In genomic region chr19:36072081-36072480, GRCh38 we compare ENCODE assay signal across 31 cellular contexts. TPM values are rescaled to one million over a fixed set of nuclear protein-coding genes. Genes with fewer than 3 reads are reported as not detected.
DNase-seq lines count a peak whose midpoint lies in the region; ATAC-seq, FAIRE-seq and TF ChIP-seq lines count a peak whose summit lies in the region.
"Had no signal": no experiment of that assay in that cellular context is flagged by ENCODE, and none has a peak within 500 bp of the region (broad histone marks: within the 10 kb centered on the region; RNA-seq: fewer than 3 reads in every experiment).

No MANE protein-coding gene starts in this region.

- intact Hi-C loops in activated CD4-positive, alpha-beta memory T cell treated with anti-CD3 and anti-CD28 coated beads for 36 hours (cut with micrococcal nuclease): no loop called here

- no peaks in the 10 kb centered on the region for H3K27me3 ChIP-seq in astrocyte (ENCODE audit: insufficient read depth, low read length)
- H3K27me3 ChIP-seq: BE2C; BLaER1 treated with 17β-estradiol and CSF1 and Interleukin-3, amounts not matched to agents 10 nM and 100 nM had no signal

- peaks cover 56% of the 10 kb centered on the region for H3K36me3 Mint-ChIP-seq in activated CD4-positive, alpha-beta memory T cell treated with anti-CD3 and anti-CD28 coated beads, Interleukin-2, amount 10 ng/mL, durations not matched to agents 7 days and 5 days (ENCODE audit: low read depth)
- H3K36me3 Mint-ChIP-seq in activated CD4-positive, alpha-beta memory T cell treated with anti-CD3 and anti-CD28 coated beads for 36 hours: peaks cover 31% of the 10 kb centered on the region
- H3K36me3 Mint-ChIP-seq in astrocyte (ENCODE audit: low read depth, unreplicated experiment): peaks cover 15% of the 10 kb centered on the region
- H3K36me3 Mint-ChIP-seq in neural crest cell (ENCODE audit: low read depth): peaks cover 27% of the 10 kb centered on the region

- no peak for DNase-seq in activated CD4-positive, alpha-beta memory T cell treated with anti-CD3 and anti-CD28 coated beads, Interleukin-2, amount 10 ng/mL, durations not matched to agents 7 days and 5 days
- DNase-seq in activated CD4-positive, alpha-beta memory T cell treated with anti-CD3 and anti-CD28 coated beads for 36 hours: no peak
- DNase-seq in astrocyte (ENCODE audit: low read depth): no peak
- no peak for DNase-seq in neural crest cell (ENCODE audit: low read depth, low spot score)
- no peak for DNase-seq in SK-N-DZ (ENCODE audit: low spot score)
- DNase-seq in putamen (ENCODE audit: low spot score): no peak
- DNase-seq: ACHN; AML-193; BE2C; Calu3; CD4-positive, alpha-beta T cell; CD8-positive, alpha-beta memory T cell; DMS53; DMS79 treated with DMSO at 0.1 percent for 48 hours; GF-D8; H9; HFFc6 had no signal

- H3K4me3 Mint-ChIP-seq in activated CD4-positive, alpha-beta memory T cell treated with anti-CD3 and anti-CD28 coated beads, Interleukin-2, amount 10 ng/mL, durations not matched to agents 7 days and 5 days: no peak overlapping the region
- no peak overlapping the region for H3K4me3 Mint-ChIP-seq in activated CD4-positive, alpha-beta memory T cell treated with anti-CD3 and anti-CD28 coated beads for 36 hours
- H3K4me3 Mint-ChIP-seq in astrocyte (ENCODE audit: unreplicated experiment) (no peak overlapping the region), neural crest cell (no peak overlapping the region)
- H3K4me3 Mint-ChIP-seq: CD14-positive monocyte; CD4-positive, alpha-beta T cell; CD8-positive, alpha-beta memory T cell; GM23338; H9; HFFc6 had no signal

- no peaks in the 10 kb centered on the region for H3K79me2 ChIP-seq in astrocyte (ENCODE audit: insufficient read depth, low read length)

- H3K4me1 ChIP-seq in HEK293 (ENCODE audit: control insufficient read depth, insufficient read depth, low read length) (peaks cover 31% of the 10 kb centered on the region), astrocyte (ENCODE audit: insufficient read depth, low read length) (peaks cover 9% of the 10 kb centered on the region)
- H3K4me1 ChIP-seq: BLaER1 treated with 17β-estradiol and CSF1 and Interleukin-3, amounts not matched to agents 10 nM and 100 nM had no signal

- H3K9me3 ChIP-seq in HEK293 (ENCODE audit: control insufficient read depth, insufficient read depth, low read depth, low read length): no peaks in the 10 kb centered on the region
- H3K9me3 ChIP-seq in astrocyte (ENCODE audit: insufficient read depth, low read depth, low read length): no peaks in the 10 kb centered on the region
- H3K9me3 ChIP-seq: BE2C had no signal

- H3K9ac ChIP-seq in astrocyte (ENCODE audit: low read length): no peak overlapping the region

- no peak overlapping the region for H2AFZ ChIP-seq in astrocyte (ENCODE audit: low read depth, low read length)
- H2AFZ ChIP-seq: GM23338 had no signal

- no peaks in the 10 kb centered on the region for H3K9me3 Mint-ChIP-seq in activated CD4-positive, alpha-beta memory T cell treated with anti-CD3 and anti-CD28 coated beads, Interleukin-2, amount 10 ng/mL, durations not matched to agents 7 days and 5 days
- H3K9me3 Mint-ChIP-seq in activated CD4-positive, alpha-beta memory T cell treated with anti-CD3 and anti-CD28 coated beads for 36 hours: no peaks in the 10 kb centered on the region
- H3K9me3 Mint-ChIP-seq in astrocyte (ENCODE audit: unreplicated experiment): no peaks in the 10 kb centered on the region
- H3K9me3 Mint-ChIP-seq in neural crest cell: peaks cover 2% of the 10 kb centered on the region
- H3K9me3 Mint-ChIP-seq: CD4-positive, alpha-beta T cell; CD8-positive, alpha-beta memory T cell; HFFc6 had no signal

- H3K27me3 Mint-ChIP-seq in activated CD4-positive, alpha-beta memory T cell treated with anti-CD3 and anti-CD28 coated beads, Interleukin-2, amount 10 ng/mL, durations not matched to agents 7 days and 5 days: no peaks in the 10 kb centered on the region
- no peaks in the 10 kb centered on the region for H3K27me3 Mint-ChIP-seq in activated CD4-positive, alpha-beta memory T cell treated with anti-CD3 and anti-CD28 coated beads for 36 hours
- H3K27me3 Mint-ChIP-seq in astrocyte (ENCODE audit: low read depth, unreplicated experiment): peaks cover 5% of the 10 kb centered on the region
- H3K27me3 Mint-ChIP-seq in neural crest cell (ENCODE audit: low read depth): no peaks in the 10 kb centered on the region
- H3K27me3 Mint-ChIP-seq: CD4-positive, alpha-beta T cell; CD8-positive, alpha-beta memory T cell had no signal

- TF ChIP-seq CTCF in HEK293 (tag by site-specific recombination; IDR thresholded peaks at IDR 0.05): no peak
- no peak for TF ChIP-seq CTCF in astrocyte (IDR thresholded peaks at IDR 0.05; ENCODE audit: insufficient read depth, low read depth, low read length)
- no peak for TF ChIP-seq CTCF in neural crest cell (conservative IDR thresholded peaks at IDR 0.05)

- no peak for ATAC-seq in GM19455 (IDR thresholded peaks at IDR 0.05; ENCODE audit: unreplicated experiment)
- ATAC-seq: GM23338, HCT116 had no signal

- no peaks in the 10 kb centered on the region for H3K4me1 Mint-ChIP-seq in activated CD4-positive, alpha-beta memory T cell treated with anti-CD3 and anti-CD28 coated beads, Interleukin-2, amount 10 ng/mL, durations not matched to agents 7 days and 5 days
- no peaks in the 10 kb centered on the region for H3K4me1 Mint-ChIP-seq in activated CD4-positive, alpha-beta memory T cell treated with anti-CD3 and anti-CD28 coated beads for 36 hours (ENCODE audit: low read depth)
- H3K4me1 Mint-ChIP-seq in astrocyte (ENCODE audit: low read depth, unreplicated experiment) (no peaks in the 10 kb centered on the region), neural crest cell (no peaks in the 10 kb centered on the region)
- H3K4me1 Mint-ChIP-seq: CD14-positive monocyte; CD8-positive, alpha-beta memory T cell; GM23338; H9 had no signal

- no peak overlapping the region for H3K4me2 ChIP-seq in astrocyte (ENCODE audit: low read length)
- H3K4me2 ChIP-seq: BLaER1 treated with 17β-estradiol and CSF1 and Interleukin-3, amounts not matched to agents 10 nM and 100 nM; GM23338 had no signal

- CTCF ChIA-PET in activated CD4-positive, alpha-beta memory T cell treated with anti-CD3 and anti-CD28 coated beads, Interleukin-2, amount 10 ng/mL, durations not matched to agents 7 days and 5 days (lab: Charles Lee): no interaction called here
- CTCF ChIA-PET in activated CD4-positive, alpha-beta memory T cell treated with anti-CD3 and anti-CD28 coated beads for 36 hours (lab: Charles Lee): no interaction called here
- CTCF ChIA-PET in HEK293 (lab: Yijun Ruan, JAX): interaction anchor here (0.6 to 4.2 kb wide), 6 partner anchors 8 to 150 kb away, joined by 3 to 42 read pairs (median 6); no protein-coding TSS in a partner anchor

- H3K27ac ChIP-seq in HEK293 (ENCODE audit: extremely low read depth, low read depth, low read length) (peak overlapping the region; percentile 90; the same call in 1 of the 2 replicates), astrocyte (ENCODE audit: low read depth, low read length) (no peak overlapping the region)
- H3K27ac ChIP-seq: 22Rv1; BLaER1 treated with 17β-estradiol and CSF1 and Interleukin-3, amounts not matched to agents 10 nM and 100 nM had no signal

- peak overlapping the region; percentile 26 for H3K27ac Mint-ChIP-seq in activated CD4-positive, alpha-beta memory T cell treated with anti-CD3 and anti-CD28 coated beads, Interleukin-2, amount 10 ng/mL, durations not matched to agents 7 days and 5 days
- no peak overlapping the region for H3K27ac Mint-ChIP-seq in activated CD4-positive, alpha-beta memory T cell treated with anti-CD3 and anti-CD28 coated beads for 36 hours
- H3K27ac Mint-ChIP-seq in astrocyte (ENCODE audit: unreplicated experiment) (peak overlapping the region; percentile 66), neural crest cell (ENCODE audit: unreplicated experiment) (peak overlapping the region; percentile 78)
- H3K27ac Mint-ChIP-seq: CD4-positive, alpha-beta T cell; GM23338; HFFc6 had no signal

- H3K4me3 ChIP-seq in HEK293 (ENCODE audit: low read depth, low read length) (no peak overlapping the region), astrocyte (ENCODE audit: insufficient read depth, low read depth, low read length) (no peak overlapping the region)
- H3K4me3 ChIP-seq: BLaER1 treated with 17β-estradiol and CSF1 and Interleukin-3, amounts not matched to agents 10 nM and 100 nM; GM23338 had no signal

- peaks cover 41% of the 10 kb centered on the region for H4K20me1 ChIP-seq in astrocyte (ENCODE audit: insufficient read depth, low read length)

- POLR2A ChIA-PET in activated CD4-positive, alpha-beta memory T cell treated with anti-CD3 and anti-CD28 coated beads, Interleukin-2, amount 10 ng/mL, durations not matched to agents 7 days and 5 days (lab: Charles Lee): no interaction called here
- POLR2A ChIA-PET in activated CD4-positive, alpha-beta memory T cell treated with anti-CD3 and anti-CD28 coated beads for 36 hours (lab: Charles Lee): no interaction called here
- POLR2A ChIA-PET in HEK293 (lab: Yijun Ruan, JAX): interaction anchor here (0.9 to 4.4 kb wide), 3 partner anchors 11 to 43 kb away, joined by 3 to 41 read pairs (median 18); partner anchors contain the start of genes POLR2I, TBCB, THAP8 and WDR62

- no peak for FAIRE-seq in astrocyte (lab: Jason Lieb, UNC)
- FAIRE-seq: A204.1, GM12891, GM18507, GM19239 had no signal

- H3K36me3 ChIP-seq in HEK293 (ENCODE audit: control insufficient read depth in 2 of 2, insufficient read depth in 1 of 2, low read length in 2 of 2) (peaks cover 75 to 77% of the 10 kb centered on the region in 2 experiments), astrocyte (ENCODE audit: insufficient read depth, low read length) (peaks cover 4% of the 10 kb centered on the region)

RNA-seq across cellular contexts. Expression of gene WDR62, which starts 17.4 kb away (rescaled TPM):
- 10 to 100 TPM; 24.1 to 25.0 TPM for total RNA-seq in activated CD4-positive, alpha-beta memory T cell treated with anti-CD3 and anti-CD28 coated beads, Interleukin-2, amount 10 ng/mL, durations not matched to agents 7 days and 5 days
- 10 to 100 TPM; 16.8 to 17.7 TPM for total RNA-seq in activated CD4-positive, alpha-beta memory T cell treated with anti-CD3 and anti-CD28 coated beads for 36 hours
- total RNA-seq in astrocyte: 1.1 and 2.4 TPM in 2 replicates
- total RNA-seq in neural crest cell: 34.2 and 35.3 TPM in 2 replicates
- polyA plus RNA-seq in SK-N-DZ (2014; cell fraction: cytosol; rRNA removed): 15.4 and 17.7 TPM in 2 replicates
- 39.7 and 56.5 TPM in 2 replicates for polyA plus RNA-seq in SK-N-DZ (2014; cell fraction: nucleus; rRNA removed)

RNA-seq across cellular contexts. Expression of gene THAP8, which starts 18.0 kb away (rescaled TPM):
- total RNA-seq in activated CD4-positive, alpha-beta memory T cell treated with anti-CD3 and anti-CD28 coated beads, Interleukin-2, amount 10 ng/mL, durations not matched to agents 7 days and 5 days: 1 to 10 TPM; 5.7 TPM
- total RNA-seq in activated CD4-positive, alpha-beta memory T cell treated with anti-CD3 and anti-CD28 coated beads for 36 hours: 1 to 10 TPM; 2.1 to 2.2 TPM
- 5.0 and 6.0 TPM in 2 replicates for total RNA-seq in astrocyte
- 9.4 and 9.8 TPM in 2 replicates for total RNA-seq in neural crest cell
- polyA plus RNA-seq in SK-N-DZ (2014; cell fraction: cytosol; rRNA removed): 8.6 and 8.7 TPM in 2 replicates
- polyA plus RNA-seq in SK-N-DZ (2014; cell fraction: nucleus; rRNA removed): 1.1 and 2.1 TPM in 2 replicates

RNA-seq across cellular contexts. Expression of gene OVOL3, which starts 38.9 kb away (rescaled TPM):
- not detected for total RNA-seq in activated CD4-positive, alpha-beta memory T cell treated with anti-CD3 and anti-CD28 coated beads, Interleukin-2, amount 10 ng/mL, durations not matched to agents 7 days and 5 days
- not detected for total RNA-seq in activated CD4-positive, alpha-beta memory T cell treated with anti-CD3 and anti-CD28 coated beads for 36 hours
- not detected in 2 replicates for total RNA-seq in astrocyte
- not detected in 2 replicates for total RNA-seq in neural crest cell
- polyA plus RNA-seq in SK-N-DZ (2014; cell fraction: cytosol; rRNA removed): 0.30 TPM in 1 of 2 replicates, not detected in the other
- 0.71 TPM in 1 of 2 replicates, not detected in the other for polyA plus RNA-seq in SK-N-DZ (2014; cell fraction: nucleus; rRNA removed)
- total RNA-seq: Calu3; CD4-positive, alpha-beta T cell; CD8-positive, alpha-beta memory T cell; Daoy; G401; GM23338; H4; H9; HFFc6 had no signal
- polyA plus RNA-seq: CD14-positive monocyte; CD8-positive, alpha-beta memory T cell; GM23338 had no signal

RNA-seq across cellular contexts. Expression of gene CLIP3, which starts 39.4 kb away (rescaled TPM):
- 1 to 10 TPM; 1.7 to 2.2 TPM for total RNA-seq in activated CD4-positive, alpha-beta memory T cell treated with anti-CD3 and anti-CD28 coated beads, Interleukin-2, amount 10 ng/mL, durations not matched to agents 7 days and 5 days
- total RNA-seq in activated CD4-positive, alpha-beta memory T cell treated with anti-CD3 and anti-CD28 coated beads for 36 hours: under 1 TPM; 0.12 to 0.44 TPM
- total RNA-seq in astrocyte (55.4 and 57.4 TPM in 2 replicates), neural crest cell (33.1 and 37.6 TPM in 2 replicates)
- 5.6 and 6.8 TPM in 2 replicates for polyA plus RNA-seq in SK-N-DZ (2014; cell fraction: cytosol; rRNA removed)
- 2.9 and 8.4 TPM in 2 replicates for polyA plus RNA-seq in SK-N-DZ (2014; cell fraction: nucleus; rRNA removed)
- polyA plus RNA-seq: CD14-positive monocyte had no signal

RNA-seq across cellular contexts. Expression of gene POLR2I, which starts 42.6 kb away (rescaled TPM):
- total RNA-seq in activated CD4-positive, alpha-beta memory T cell treated with anti-CD3 and anti-CD28 coated beads, Interleukin-2, amount 10 ng/mL, durations not matched to agents 7 days and 5 days: 10 to 100 TPM; 47.3 to 57.4 TPM
- 10 to 100 TPM; 84.1 to 84.8 TPM for total RNA-seq in activated CD4-positive, alpha-beta memory T cell treated with anti-CD3 and anti-CD28 coated beads for 36 hours
- total RNA-seq in astrocyte (57.4 and 65.1 TPM in 2 replicates), neural crest cell (111 and 126 TPM in 2 replicates)
- polyA plus RNA-seq in SK-N-DZ (2014; cell fraction: cytosol; rRNA removed): 99.7 and 132 TPM in 2 replicates
- polyA plus RNA-seq in SK-N-DZ (2014; cell fraction: nucleus; rRNA removed): 56.2 and 91.9 TPM in 2 replicates
